15 cellular contexts compared by ENCODE assay signal in genomic region chr9:93678199-93679019, GRCh38.
DNase-seq lines count a peak whose midpoint lies in the region; ATAC-seq and TF ChIP-seq lines count a peak whose summit lies in the region.
"Had no signal": no experiment of that assay in that cellular context is flagged by ENCODE, and none has a peak within 500 bp of the region (broad histone marks: within the 10 kb centered on the region; RNA-seq: fewer than 3 reads in every experiment).

No MANE protein-coding gene starts in this region.

- H3K79me1 ChIP-seq in neuronal stem cell (ENCODE audit: low read depth, low read length): peaks cover 1% of the 10 kb centered on the region
- no peaks in the 10 kb centered on the region for H3K79me1 ChIP-seq in mesendoderm (ENCODE audit: low read length)

- CTCF ChIA-PET in AG04450 (lab: Charles Lee): interaction anchor here (0.6 to 5.2 kb wide), 6 partner anchors 27 to 535 kb away, joined by 3 to 65 read pairs (median 3); no protein-coding TSS in a partner anchor
- CTCF ChIA-PET in OCI-LY7 (lab: Charles Lee; ENCODE audit: unreplicated experiment): no interaction called here

- no peak overlapping the region for H4K91ac ChIP-seq in neuronal stem cell (ENCODE audit: low read depth, low read length, poor library complexity)

- H2BK5ac ChIP-seq in neuronal stem cell (ENCODE audit: low read length) (no peak overlapping the region), mesendoderm (ENCODE audit: low read length) (no peak overlapping the region)

- H3K27me3 Mint-ChIP-seq in endodermal cell (ENCODE audit: insufficient read depth) (no peaks in the 10 kb centered on the region), nephron progenitor cell (ENCODE audit: low read depth, poor library complexity) (peaks cover 6% of the 10 kb centered on the region)
- H3K27me3 Mint-ChIP-seq in activated T-helper 1 cell treated with anti-CD3 and anti-CD28 coated beads, Interleukin-12 subunit alpha, Interleukin-12 subunit beta, Interleukin-2, Interleukin-4 antibody, amounts not matched to agents 30 ng/mL and 10 ng/mL and 1 ng/mL, durations not matched to agents 14 hours and 24 hours and 36 hours (ENCODE audit: insufficient read depth): no peaks in the 10 kb centered on the region

- no peak overlapping the region for H3K4ac ChIP-seq in neuronal stem cell (ENCODE audit: low read length)
- no peak overlapping the region for H3K4ac ChIP-seq in mesendoderm (ENCODE audit: low read depth, low read length)

- H2BK15ac ChIP-seq in neuronal stem cell (ENCODE audit: low read length): no peak overlapping the region
- H2BK15ac ChIP-seq in mesendoderm (replicated peaks; ENCODE audit: low read depth): no peak overlapping the region

- 93 to 96% methylated on average over 14 to 15 of the region's 17 CpGs for WGBS in endodermal cell (ENCODE audit: insufficient coverage in 1 of 2, insufficient read length in 1 of 2), 2 experiments
- no CpG with 5 or more reads among the region's 17 CpGs for WGBS in neuronal stem cell (ENCODE audit: extremely low coverage in 2 of 2, insufficient read length in 2 of 2, insufficient replicate concordance in 1 of 2), 2 donors
- no CpG with 5 or more reads among the region's 17 CpGs for WGBS in mesendoderm (ENCODE audit: extremely low coverage, insufficient coverage, low lambda C conversion rate)

- TF ChIP-seq CTCF in AG04450 (IDR thresholded peaks at IDR 0.05; ENCODE audit: low read depth, low read length): no peak
- TF ChIP-seq CTCF in OCI-LY7 (conservative IDR thresholded peaks at IDR 0.05; ENCODE audit: low read length): no peak
- no peak for TF ChIP-seq CTCF in endodermal cell (conservative IDR thresholded peaks at IDR 0.05)
- TF ChIP-seq CTCF in nephron progenitor cell (IDR thresholded peaks at IDR 0.05): no peak

- no peak overlapping the region for H3K4me2 ChIP-seq in OCI-LY7 (ENCODE audit: low read length)
- H3K4me2 ChIP-seq in neuronal stem cell (ENCODE audit: insufficient read depth, low read length, poor library complexity, severe bottlenecking): no peak overlapping the region
- no peak overlapping the region for H3K4me2 ChIP-seq in mesendoderm (ENCODE audit: low read length)

- H3K79me2 ChIP-seq in OCI-LY7 (ENCODE audit: insufficient read depth, low read depth, low read length): no peaks in the 10 kb centered on the region
- H3K79me2 ChIP-seq in mesendoderm (ENCODE audit: control insufficient read depth, insufficient read depth, low read length): no peaks in the 10 kb centered on the region

- H3K9me3 Mint-ChIP-seq in endodermal cell (no peaks in the 10 kb centered on the region), nephron progenitor cell (no peaks in the 10 kb centered on the region)
- H3K9me3 Mint-ChIP-seq in activated T-helper 1 cell treated with anti-CD3 and anti-CD28 coated beads, Interleukin-12 subunit alpha, Interleukin-12 subunit beta, Interleukin-2, Interleukin-4 antibody, amounts not matched to agents 30 ng/mL and 10 ng/mL and 1 ng/mL, durations not matched to agents 14 hours and 24 hours and 36 hours: no peaks in the 10 kb centered on the region

- peak overlapping the region; percentile 11 for H3K27ac ChIP-seq in AG04450 (ENCODE audit: low read depth, low read length)
- H3K27ac ChIP-seq in OCI-LY7 (ENCODE audit: low read depth, low read length, poor library complexity, severe bottlenecking): no peak overlapping the region
- no peak overlapping the region for H3K27ac ChIP-seq in endodermal cell (ENCODE audit: low read depth, low read length)
- H3K27ac ChIP-seq in neuronal stem cell (replicated peaks; ENCODE audit: low read length): no peak overlapping the region
- no peak overlapping the region for H3K27ac ChIP-seq in mesendoderm (ENCODE audit: low read depth, low read length)
- H3K27ac ChIP-seq: esophagus squamous epithelium had no signal

- no peak overlapping the region for H4K5ac ChIP-seq in mesendoderm (ENCODE audit: low read length)

- no peaks in the 10 kb centered on the region for H3K9me2 ChIP-seq in OCI-LY7 (ENCODE audit: insufficient read depth, low read length)

- H3K18ac ChIP-seq in neuronal stem cell (ENCODE audit: low read length): no peak overlapping the region
- no peak overlapping the region for H3K18ac ChIP-seq in mesendoderm (ENCODE audit: low read length)

- 0 out of 2 replicates have a peak, but pooled peaks cover 4% of the 10 kb centered on the region for H3K36me3 ChIP-seq in OCI-LY7 (ENCODE audit: insufficient read depth, low read length)
- no peaks in the 10 kb centered on the region for H3K36me3 ChIP-seq in endodermal cell (ENCODE audit: control insufficient read depth, insufficient read depth, low read length)
- peaks cover 14 to 54% of the 10 kb centered on the region in 2 donors for H3K36me3 ChIP-seq in neuronal stem cell (replicated peaks in 1 of 2; ENCODE audit: control insufficient read depth in 2 of 2, insufficient read depth in 2 of 2, low read length in 2 of 2)
- H3K36me3 ChIP-seq in mesendoderm (ENCODE audit: control insufficient read depth, insufficient read depth, low read length): no peaks in the 10 kb centered on the region

- H2AFZ ChIP-seq in OCI-LY7 (ENCODE audit: low read length) (no peak overlapping the region), neuronal stem cell (ENCODE audit: low read length) (no peak overlapping the region)

- POLR2A ChIA-PET in AG04450 (lab: Yijun Ruan, JAX) (no interaction called here), OCI-LY7 (lab: Charles Lee) (interaction anchor here (0.5 kb wide), 1 partner anchor 16 kb away, joined by 6 read pairs; no protein-coding TSS in a partner anchor)

- no peak for DNase-seq in AG04450 (ENCODE audit: low read depth, low spot score)
- no peak for DNase-seq in OCI-LY7 (ENCODE audit: low spot score)
- DNase-seq in endodermal cell: peak; percentile 34
- no peak for DNase-seq in neuronal stem cell (ENCODE audit: low spot score)
- DNase-seq in mesendoderm: no peak
- no peak for DNase-seq in activated T-helper 1 cell treated with anti-CD3 and anti-CD28 coated beads, Interleukin-12 subunit alpha, Interleukin-12 subunit beta, Interleukin-2, Interleukin-4 antibody, amounts not matched to agents 30 ng/mL and 10 ng/mL and 1 ng/mL, durations not matched to agents 14 hours and 24 hours and 36 hours (ENCODE audit: low spot score)
- DNase-seq in nephron progenitor cell: no peak
- DNase-seq: cerebellar nuclear complex, esophagus squamous epithelium, GDM1, NCI-H1436, NCI-H524, SIG-M5 had no signal

- H3K27me3 ChIP-seq in AG04450 (ENCODE audit: control insufficient read depth, insufficient read depth, low read length): no peaks in the 10 kb centered on the region
- H3K27me3 ChIP-seq in endodermal cell (ENCODE audit: control insufficient read depth, insufficient read depth, low read length, poor library complexity, severe bottlenecking): no peaks in the 10 kb centered on the region
- no peaks in the 10 kb centered on the region for H3K27me3 ChIP-seq in neuronal stem cell (ENCODE audit: control insufficient read depth in 3 of 3, insufficient read depth in 3 of 3, low read depth in 1 of 3, low read length in 3 of 3)
- no peaks in the 10 kb centered on the region for H3K27me3 ChIP-seq in mesendoderm (ENCODE audit: insufficient read depth, low read length, poor library complexity)

- no peak overlapping the region for H3K4me3 Mint-ChIP-seq in endodermal cell
- H3K4me3 Mint-ChIP-seq in activated T-helper 1 cell treated with anti-CD3 and anti-CD28 coated beads, Interleukin-12 subunit alpha, Interleukin-12 subunit beta, Interleukin-2, Interleukin-4 antibody, amounts not matched to agents 30 ng/mL and 10 ng/mL and 1 ng/mL, durations not matched to agents 14 hours and 24 hours and 36 hours: no peak overlapping the region
- no peak overlapping the region for H3K4me3 Mint-ChIP-seq in nephron progenitor cell

- no peak for ATAC-seq in GM21528 (IDR thresholded peaks at IDR 0.05; ENCODE audit: low FRiP score, unreplicated experiment)
- ATAC-seq: HCT116 had no signal

- H2AK5ac ChIP-seq in neuronal stem cell (ENCODE audit: low read depth, low read length): no peak overlapping the region
- no peak overlapping the region for H2AK5ac ChIP-seq in mesendoderm (ENCODE audit: low read length)

- H3K27ac Mint-ChIP-seq in endodermal cell (no peak overlapping the region), nephron progenitor cell (no peak overlapping the region)
- no peak overlapping the region for H3K27ac Mint-ChIP-seq in activated T-helper 1 cell treated with anti-CD3 and anti-CD28 coated beads, Interleukin-12 subunit alpha, Interleukin-12 subunit beta, Interleukin-2, Interleukin-4 antibody, amounts not matched to agents 30 ng/mL and 10 ng/mL and 1 ng/mL, durations not matched to agents 14 hours and 24 hours and 36 hours

- H3K4me3 ChIP-seq in AG04450 (ENCODE audit: low read depth, low read length): no peak overlapping the region
- no peak overlapping the region for H3K4me3 ChIP-seq in OCI-LY7 (ENCODE audit: low read depth, low read length, poor library complexity, severe bottlenecking)
- H3K4me3 ChIP-seq in endodermal cell (ENCODE audit: low read length): no peak overlapping the region
- H3K4me3 ChIP-seq in neuronal stem cell (ENCODE audit: low read length in 2 of 2): peak overlapping the region in 1 of 2 donors; percentile 11
- H3K4me3 ChIP-seq in mesendoderm (ENCODE audit: low read length): no peak overlapping the region
- H3K4me3 ChIP-seq: esophagus squamous epithelium had no signal

- H3K36me3 Mint-ChIP-seq in endodermal cell (ENCODE audit: low read depth) (peaks cover 15% of the 10 kb centered on the region), nephron progenitor cell (ENCODE audit: low read depth) (peaks cover 10% of the 10 kb centered on the region)
- H3K36me3 Mint-ChIP-seq in activated T-helper 1 cell treated with anti-CD3 and anti-CD28 coated beads, Interleukin-12 subunit alpha, Interleukin-12 subunit beta, Interleukin-2, Interleukin-4 antibody, amounts not matched to agents 30 ng/mL and 10 ng/mL and 1 ng/mL, durations not matched to agents 14 hours and 24 hours and 36 hours (ENCODE audit: low read depth): peaks cover 6% of the 10 kb centered on the region

- H3K23ac ChIP-seq in neuronal stem cell (ENCODE audit: low read depth, low read length, poor library complexity) (no peak overlapping the region), mesendoderm (ENCODE audit: low read length) (no peak overlapping the region)

- TSS peak; percentile 97 for BruUV-seq in OCI-LY7 (replicated peaks; lab: Mats Ljungman, UMichigan)

- H4K8ac ChIP-seq in neuronal stem cell (ENCODE audit: low read depth, low read length): no peak overlapping the region
- no peak overlapping the region for H4K8ac ChIP-seq in mesendoderm (ENCODE audit: low read depth, low read length)

- H4K20me1 ChIP-seq in OCI-LY7 (ENCODE audit: insufficient read depth, low read length): no peaks in the 10 kb centered on the region

- peak overlapping the region; percentile 33 for H3K14ac ChIP-seq in neuronal stem cell (ENCODE audit: low read length)

- no peak overlapping the region for H3K9ac ChIP-seq in endodermal cell (ENCODE audit: extremely low read depth, low read length, poor library complexity, severe bottlenecking)
- no peak overlapping the region for H3K9ac ChIP-seq in neuronal stem cell (ENCODE audit: low read depth, low read length, poor library complexity)
- H3K9ac ChIP-seq in mesendoderm (ENCODE audit: low read length): no peak overlapping the region

- H3K9me3 ChIP-seq in AG04450 (ENCODE audit: control insufficient read depth, insufficient read depth, low read length): no peaks in the 10 kb centered on the region; the same call in 1 of the 2 replicates
- H3K9me3 ChIP-seq in OCI-LY7 (ENCODE audit: low read length): no peaks in the 10 kb centered on the region
- no peaks in the 10 kb centered on the region for H3K9me3 ChIP-seq in endodermal cell (ENCODE audit: control insufficient read depth, low read length)
- no peaks in the 10 kb centered on the region for H3K9me3 ChIP-seq in neuronal stem cell (replicated peaks in 1 of 2; ENCODE audit: control insufficient read depth in 2 of 2, insufficient read depth in 1 of 2, low read depth in 1 of 2, low read length in 2 of 2)
- H3K9me3 ChIP-seq: esophagus squamous epithelium had no signal

- H3K4me1 ChIP-seq in OCI-LY7 (ENCODE audit: insufficient read depth, low read length, poor library complexity, severe bottlenecking): no peaks in the 10 kb centered on the region
- no peaks in the 10 kb centered on the region for H3K4me1 ChIP-seq in endodermal cell (ENCODE audit: control insufficient read depth, insufficient read depth, low read length)
- H3K4me1 ChIP-seq in neuronal stem cell (ENCODE audit: control insufficient read depth in 2 of 2, insufficient read depth in 1 of 2, low read depth in 1 of 2, low read length in 2 of 2): peaks cover 0 to 2% of the 10 kb centered on the region in 2 donors
- H3K4me1 ChIP-seq in mesendoderm (ENCODE audit: control insufficient read depth, low read depth, low read length): no peaks in the 10 kb centered on the region
- H3K4me1 ChIP-seq: esophagus squamous epithelium had no signal

- H2BK120ac ChIP-seq in neuronal stem cell (ENCODE audit: low read depth, low read length) (no peak overlapping the region), mesendoderm (ENCODE audit: low read depth, low read length) (no peak overlapping the region)

- no peak overlapping the region for H3K56ac ChIP-seq in mesendoderm (ENCODE audit: low read length)

- H3K4me1 Mint-ChIP-seq in endodermal cell (peaks cover 2% of the 10 kb centered on the region), nephron progenitor cell (peaks cover 5% of the 10 kb centered on the region)
- no peaks in the 10 kb centered on the region for H3K4me1 Mint-ChIP-seq in activated T-helper 1 cell treated with anti-CD3 and anti-CD28 coated beads, Interleukin-12 subunit alpha, Interleukin-12 subunit beta, Interleukin-2, Interleukin-4 antibody, amounts not matched to agents 30 ng/mL and 10 ng/mL and 1 ng/mL, durations not matched to agents 14 hours and 24 hours and 36 hours (ENCODE audit: low read depth)

- no peak overlapping the region for H2BK12ac ChIP-seq in neuronal stem cell (ENCODE audit: low read length)

- intact Hi-C loops in OCI-LY7 (cut with micrococcal nuclease; ENCODE audit: unreplicated experiment): no loop called here
- intact Hi-C loops in activated T-helper 1 cell treated with anti-CD3 and anti-CD28 coated beads, Interleukin-12 subunit alpha, Interleukin-12 subunit beta, Interleukin-2, Interleukin-4 antibody, amounts not matched to agents 30 ng/mL and 10 ng/mL and 1 ng/mL, durations not matched to agents 14 hours and 24 hours and 36 hours (cut with micrococcal nuclease): no loop called here
